Comparison of ENCODE assay signal across 17 cellular contexts in the genomic region with DNA sequence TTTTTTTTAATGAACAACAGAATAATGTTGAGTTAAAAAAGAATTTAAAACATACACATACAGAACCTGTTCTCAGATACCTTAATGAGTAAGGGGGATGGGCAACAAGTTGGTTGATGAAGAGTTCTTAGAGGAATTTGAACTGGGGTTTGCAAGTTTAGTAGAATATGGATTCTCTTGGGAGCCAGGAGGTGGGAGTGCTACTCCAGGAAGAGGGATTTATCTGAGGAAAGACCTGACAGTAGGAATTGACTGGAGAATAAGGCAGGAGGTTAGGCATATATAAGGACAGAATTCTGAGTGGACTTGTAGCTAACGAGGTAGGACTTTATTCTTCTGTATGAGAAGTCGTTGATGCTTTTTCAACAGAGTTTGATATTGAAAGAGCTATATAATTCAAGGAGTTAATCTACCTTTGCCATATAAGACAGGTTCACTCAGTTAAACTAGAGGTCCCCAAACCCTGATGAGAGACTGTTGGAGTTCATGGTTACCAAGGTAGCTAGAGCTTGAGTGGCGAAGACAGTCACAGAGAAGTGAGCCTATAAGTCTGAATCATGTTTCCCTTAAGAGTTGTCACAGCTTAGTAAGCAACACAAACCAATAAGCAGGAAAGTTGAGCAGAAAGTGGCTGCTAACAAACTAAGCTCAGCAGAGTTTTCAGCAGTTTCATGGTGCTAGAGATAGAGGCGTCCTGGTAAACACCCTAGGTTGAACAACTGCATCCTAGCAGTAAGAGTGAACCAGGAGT.
DNase-seq lines count a peak whose midpoint lies in the region; ATAC-seq and TF ChIP-seq lines count a peak whose summit lies in the region.
"Had no signal": no experiment of that assay in that cellular context is flagged by ENCODE, and none has a peak within 500 bp of the region (broad histone marks: within the 10 kb centered on the region; RNA-seq: fewer than 3 reads in every experiment).

No MANE protein-coding gene starts in this region.

- peak overlapping the region; percentile 3; the same call in 1 of the 2 replicates for H3K4me3 ChIP-seq in DOHH2 (ENCODE audit: low read length)
- no peak overlapping the region for H3K4me3 ChIP-seq in GM12865 (ENCODE audit: low read depth, low read length)
- H3K4me3 ChIP-seq in colonic mucosa, result no peak overlapping the region
- H3K4me3 ChIP-seq: Peyer's patch, right atrium auricular region, tibial artery had no signal

- H3K9ac ChIP-seq in colonic mucosa (ENCODE audit: low read depth in 2 of 2, low read length in 2 of 2), result no peak overlapping the region

- H3K27me3 ChIP-seq in DOHH2 (ENCODE audit: control insufficient read depth, low read length), result no peaks in the 10 kb centered on the region
- no peaks in the 10 kb centered on the region for H3K27me3 ChIP-seq in colonic mucosa
- H3K27me3 ChIP-seq: neutrophil, Peyer's patch, right atrium auricular region, tibial artery had no signal

- peak overlapping the region; percentile 68 for H3K4me2 ChIP-seq in DOHH2 (ENCODE audit: low read length)

- TF ChIP-seq CTCF in DOHH2 (IDR thresholded peaks at IDR 0.05; ENCODE audit: low read depth, low read length, poor library complexity, severe bottlenecking) (no peak), GM12865 (IDR thresholded peaks at IDR 0.05; ENCODE audit: insufficient read depth, low read depth, low read length, missing control alignments) (no peak), colonic mucosa (IDR thresholded peaks at IDR 0.05) (no peak), omental fat pad (IDR thresholded peaks at IDR 0.05) (no peak)

- no peaks in the 10 kb centered on the region for H3K9me3 ChIP-seq in DOHH2 (ENCODE audit: control insufficient read depth, insufficient read depth, low read length)
- H3K9me3 ChIP-seq in colonic mucosa, result no peaks in the 10 kb centered on the region
- H3K9me3 ChIP-seq: neutrophil, Peyer's patch, right atrium auricular region, tibial artery had no signal

- peaks cover 22% of the 10 kb centered on the region for H3K36me3 Mint-ChIP-seq in T-helper 1 cell treated with Interleukin-12 subunit alpha and Interleukin-12 subunit beta and Interleukin-4 antibody, amounts not matched to agents 30 μg/mL and 1 μg/mL, for 36 hours (ENCODE audit: low read depth)
- peaks cover 0 to 18% (median 5%) of the 10 kb centered on the region in 3 donors for H3K36me3 Mint-ChIP-seq in immature natural killer cell

- H3K27ac ChIP-seq in DOHH2 (ENCODE audit: low read depth, low read length) (no peak overlapping the region), colonic mucosa (no peak overlapping the region)
- H3K27ac ChIP-seq: neutrophil, Peyer's patch, right atrium auricular region, tibial artery had no signal

- H3K4me3 Mint-ChIP-seq in T-helper 1 cell treated with Interleukin-12 subunit alpha and Interleukin-12 subunit beta and Interleukin-4 antibody, amounts not matched to agents 30 μg/mL and 1 μg/mL, for 36 hours, result no peak overlapping the region
- no peak overlapping the region for H3K4me3 Mint-ChIP-seq in immature natural killer cell
- H3K4me3 Mint-ChIP-seq: central memory CD8-positive, alpha-beta T cell had no signal

- H3K4me1 Mint-ChIP-seq in T-helper 1 cell treated with Interleukin-12 subunit alpha and Interleukin-12 subunit beta and Interleukin-4 antibody, amounts not matched to agents 30 μg/mL and 1 μg/mL, for 36 hours (ENCODE audit: low read depth), result peaks cover 49% of the 10 kb centered on the region
- H3K4me1 Mint-ChIP-seq in immature natural killer cell, result peaks cover 73 to 96% of the 10 kb centered on the region in 2 donors

- H3K9me2 ChIP-seq in DOHH2 (replicated peaks; ENCODE audit: control insufficient read depth, low read length), result no peaks in the 10 kb centered on the region

- H3F3A ChIP-seq in DOHH2 (ENCODE audit: control insufficient read depth, insufficient read depth), result no peaks in the 10 kb centered on the region

- H3K4me1 ChIP-seq in DOHH2 (ENCODE audit: control insufficient read depth, low read length) (peaks cover 52% of the 10 kb centered on the region), colonic mucosa (peaks cover 5% of the 10 kb centered on the region)

- H3K36me3 ChIP-seq in DOHH2 (ENCODE audit: control insufficient read depth, low read length) (no peaks in the 10 kb centered on the region), colonic mucosa (no peaks in the 10 kb centered on the region)
- H3K36me3 ChIP-seq: neutrophil, Peyer's patch, right atrium auricular region, tibial artery had no signal

- H4K20me1 ChIP-seq in DOHH2 (ENCODE audit: control insufficient read depth, insufficient read depth, low read depth, low read length), result no peaks in the 10 kb centered on the region

- peak overlapping the region; percentile 74 for H3K27ac Mint-ChIP-seq in T-helper 1 cell treated with Interleukin-12 subunit alpha and Interleukin-12 subunit beta and Interleukin-4 antibody, amounts not matched to agents 30 μg/mL and 1 μg/mL, for 36 hours
- peak overlapping the region in 4 of 6 donors; percentile 0 to 67 (median 59) for H3K27ac Mint-ChIP-seq in immature natural killer cell
- H3K27ac Mint-ChIP-seq: IgD-negative memory B cell had no signal

- ATAC-seq in omental fat pad (ENCODE audit: low FRiP score), result no peak

- no peaks in the 10 kb centered on the region for H3K27me3 Mint-ChIP-seq in T-helper 1 cell treated with Interleukin-12 subunit alpha and Interleukin-12 subunit beta and Interleukin-4 antibody, amounts not matched to agents 30 μg/mL and 1 μg/mL, for 36 hours (ENCODE audit: low read depth)
- peaks cover 0 to 2% (median 0%) of the 10 kb centered on the region in 3 donors for H3K27me3 Mint-ChIP-seq in immature natural killer cell (ENCODE audit: low read depth in 3 of 3)
- H3K27me3 Mint-ChIP-seq: central memory CD8-positive, alpha-beta T cell; IgD-negative memory B cell had no signal

- no peaks in the 10 kb centered on the region for H3K79me2 ChIP-seq in DOHH2 (ENCODE audit: control insufficient read depth, low read length)

- DNase-seq in GM12865 (ENCODE audit: low read depth), result peak; percentile 24
- DNase-seq in immature natural killer cell, result no peak
- DNase-seq in hepatic stellate cell (ENCODE audit: low spot score), result no peak
- no peak for DNase-seq in colonic mucosa
- no peak for DNase-seq in omental fat pad (ENCODE audit: low spot score)
- DNase-seq: amygdala; effector memory CD4-positive, alpha-beta T cell; NCI-H2107; NCI-H748 treated with DMSO at 0.1 percent for 48 hours; Peyer's patch; tibial artery had no signal

- H3K9me3 Mint-ChIP-seq in T-helper 1 cell treated with Interleukin-12 subunit alpha and Interleukin-12 subunit beta and Interleukin-4 antibody, amounts not matched to agents 30 μg/mL and 1 μg/mL, for 36 hours, result peaks cover 5% of the 10 kb centered on the region
- H3K9me3 Mint-ChIP-seq in immature natural killer cell, result no peaks in the 10 kb centered on the region
- H3K9me3 Mint-ChIP-seq: central memory CD8-positive, alpha-beta T cell; IgD-negative memory B cell had no signal

- intact Hi-C loops in colonic mucosa (cut with DNase I), result no loop called here
